15 cellular contexts compared by ENCODE assay signal in genomic region chr1:110876748-110877341, GRCh38. TPM values are rescaled to one million over a fixed set of nuclear protein-coding genes. Genes with fewer than 3 reads are reported as not detected.
A peak's percentile ranks its signal among the peaks of the same experiment; 100 is the strongest.
DNase-seq lines count a peak whose midpoint lies in the region; ATAC-seq and TF ChIP-seq lines count a peak whose summit lies in the region.
"Had no signal": no experiment of that assay in that cellular context is flagged by ENCODE, and none has a peak within 500 bp of the region (broad histone marks: within the 10 kb centered on the region; RNA-seq: fewer than 3 reads in every experiment).

No MANE protein-coding gene starts in this region.

- no peaks in the 10 kb centered on the region for H3K9me3 ChIP-seq in esophagus muscularis mucosa

- no peaks in the 10 kb centered on the region for H3K27me3 Mint-ChIP-seq in activated T-cell treated with anti-CD3 and anti-CD28 coated beads, Interleukin-2, amount 50 U/mL, for 24 hours
- no peaks in the 10 kb centered on the region for H3K27me3 Mint-ChIP-seq in activated naive CD8-positive, alpha-beta T cell
- H3K27me3 Mint-ChIP-seq in stimulated activated memory B cell treated with anti-CD40 and anti-IgM and Interleukin-4, amounts not matched to agents 10 μg/mL and 1 μg/mL and 100 μg/mL, for 72 hours, result no peaks in the 10 kb centered on the region

- no peak for TF ChIP-seq CTCF in RWPE1 (conservative IDR thresholded peaks at IDR 0.05; ENCODE audit: low read depth)
- TF ChIP-seq CTCF in esophagus muscularis mucosa (IDR thresholded peaks at IDR 0.05), result no peak

- H3K4me1 Mint-ChIP-seq in activated T-cell treated with anti-CD3 and anti-CD28 coated beads, Interleukin-2, amount 50 U/mL, for 24 hours (ENCODE audit: low read depth), result peaks cover 62% of the 10 kb centered on the region
- peaks cover 61% of the 10 kb centered on the region for H3K4me1 Mint-ChIP-seq in activated naive CD8-positive, alpha-beta T cell (ENCODE audit: low read depth)
- H3K4me1 Mint-ChIP-seq in stimulated activated memory B cell treated with anti-CD40 and anti-IgM and Interleukin-4, amounts not matched to agents 10 μg/mL and 1 μg/mL and 100 μg/mL, for 72 hours, result peaks cover 58% of the 10 kb centered on the region

- TF ChIP-seq EP300 in esophagus muscularis mucosa (IDR thresholded peaks at IDR 0.05), result no peak

- WGBS in esophagus muscularis mucosa, result 66% methylated on average over 1 of the region's 1 CpG

- H3K4me3 Mint-ChIP-seq in activated T-cell treated with anti-CD3 and anti-CD28 coated beads, Interleukin-2, amount 50 U/mL, for 24 hours, result peak overlapping the region; percentile 88
- peak overlapping the region; percentile 98 for H3K4me3 Mint-ChIP-seq in activated naive CD8-positive, alpha-beta T cell
- H3K4me3 Mint-ChIP-seq in stimulated activated memory B cell treated with anti-CD40 and anti-IgM and Interleukin-4, amounts not matched to agents 10 μg/mL and 1 μg/mL and 100 μg/mL, for 72 hours, result peak overlapping the region; percentile 74
- H3K4me3 Mint-ChIP-seq: type B pancreatic cell had no signal

- peaks cover 2% of the 10 kb centered on the region for H3K9me3 Mint-ChIP-seq in activated T-cell treated with anti-CD3 and anti-CD28 coated beads, Interleukin-2, amount 50 U/mL, for 24 hours
- no peaks in the 10 kb centered on the region for H3K9me3 Mint-ChIP-seq in activated naive CD8-positive, alpha-beta T cell (ENCODE audit: low read depth)
- no peaks in the 10 kb centered on the region for H3K9me3 Mint-ChIP-seq in stimulated activated memory B cell treated with anti-CD40 and anti-IgM and Interleukin-4, amounts not matched to agents 10 μg/mL and 1 μg/mL and 100 μg/mL, for 72 hours
- H3K9me3 Mint-ChIP-seq: type B pancreatic cell had no signal

- peak overlapping the region; percentile 99 for H3K27ac Mint-ChIP-seq in activated T-cell treated with anti-CD3 and anti-CD28 coated beads, Interleukin-2, amount 50 U/mL, for 24 hours
- peak overlapping the region; percentile 99 for H3K27ac Mint-ChIP-seq in activated naive CD8-positive, alpha-beta T cell
- H3K27ac Mint-ChIP-seq in stimulated activated memory B cell treated with anti-CD40 and anti-IgM and Interleukin-4, amounts not matched to agents 10 μg/mL and 1 μg/mL and 100 μg/mL, for 72 hours, result peak overlapping the region; percentile 90
- H3K27ac Mint-ChIP-seq: type B pancreatic cell had no signal

- DNase-seq in activated T-cell treated with anti-CD3 and anti-CD28 coated beads, Interleukin-2, amount 50 U/mL, for 24 hours, result no peak
- no peak for DNase-seq in activated T-cell treated with anti-CD3 and anti-CD28 coated beads, Interleukin-2, amount 50 U/mL, for 48 hours
- DNase-seq in MV-4-11 (lab: John Stamatoyannopoulos, UW) (peak; percentile 23), RWPE1 (ENCODE audit: low spot score) (no peak), esophagus muscularis mucosa (ENCODE audit: extremely low spot score) (no peak)
- DNase-seq in stimulated activated CD4-positive, alpha-beta T cell treated with anti-CD3 and anti-CD28 coated beads, Interleukin-4, amount 100 ng/mL, for 24 hours, result no peak
- DNase-seq: GM23248, midbrain, NCI-H187, NCI-H524 treated with DMSO at 0.1 percent for 48 hours had no signal

- no peak for TF ChIP-seq POLR2A in esophagus muscularis mucosa (IDR thresholded peaks at IDR 0.05; ENCODE audit: low read depth)

- no peak overlapping the region for H3K4me3 ChIP-seq in esophagus muscularis mucosa
- H3K4me3 ChIP-seq: GM23248 had no signal

- H3K27ac ChIP-seq in RWPE1 (no peak overlapping the region), esophagus muscularis mucosa (replicated peaks in 1 of 4) (no peak overlapping the region)
- H3K27ac ChIP-seq: GM23248, VCaP had no signal

- intact Hi-C loops in esophagus muscularis mucosa (cut with DNase I), result no loop called here

- POLR2A ChIA-PET in RWPE1 (lab: Yijun Ruan, JAX; ENCODE audit: low non-redundant PET), result no interaction called here

- H3K27me3 ChIP-seq in esophagus muscularis mucosa, result no peaks in the 10 kb centered on the region

- no peaks in the 10 kb centered on the region for H3K36me3 ChIP-seq in esophagus muscularis mucosa

- no peaks in the 10 kb centered on the region for H3K4me1 ChIP-seq in esophagus muscularis mucosa

- no peak for ATAC-seq in stimulated activated memory B cell treated with anti-CD40 and anti-IgM and Interleukin-4, amounts not matched to agents 10 μg/mL and 1 μg/mL and 100 μg/mL, for 72 hours

- CTCF ChIA-PET in RWPE1 (lab: Yijun Ruan, JAX), result no interaction called here

- peaks cover 62% of the 10 kb centered on the region for H3K36me3 Mint-ChIP-seq in activated T-cell treated with anti-CD3 and anti-CD28 coated beads, Interleukin-2, amount 50 U/mL, for 24 hours (ENCODE audit: low read depth)
- H3K36me3 Mint-ChIP-seq in activated naive CD8-positive, alpha-beta T cell, result peaks cover 18% of the 10 kb centered on the region
- H3K36me3 Mint-ChIP-seq in stimulated activated memory B cell treated with anti-CD40 and anti-IgM and Interleukin-4, amounts not matched to agents 10 μg/mL and 1 μg/mL and 100 μg/mL, for 72 hours, result peaks cover 50% of the 10 kb centered on the region
- H3K36me3 Mint-ChIP-seq: type B pancreatic cell had no signal

RNA-seq across cellular contexts. Expression of gene CD53, which starts 3.9 kb away (rescaled TPM):
- 10 to 100 TPM; 17.0 to 62.0 (median 18.4) TPM for total RNA-seq in esophagus muscularis mucosa
- total RNA-seq: bronchial epithelial cell, GM23248 had no signal
